Comparison of ENCODE assay signal across 1 cellular context in the genomic region with DNA sequence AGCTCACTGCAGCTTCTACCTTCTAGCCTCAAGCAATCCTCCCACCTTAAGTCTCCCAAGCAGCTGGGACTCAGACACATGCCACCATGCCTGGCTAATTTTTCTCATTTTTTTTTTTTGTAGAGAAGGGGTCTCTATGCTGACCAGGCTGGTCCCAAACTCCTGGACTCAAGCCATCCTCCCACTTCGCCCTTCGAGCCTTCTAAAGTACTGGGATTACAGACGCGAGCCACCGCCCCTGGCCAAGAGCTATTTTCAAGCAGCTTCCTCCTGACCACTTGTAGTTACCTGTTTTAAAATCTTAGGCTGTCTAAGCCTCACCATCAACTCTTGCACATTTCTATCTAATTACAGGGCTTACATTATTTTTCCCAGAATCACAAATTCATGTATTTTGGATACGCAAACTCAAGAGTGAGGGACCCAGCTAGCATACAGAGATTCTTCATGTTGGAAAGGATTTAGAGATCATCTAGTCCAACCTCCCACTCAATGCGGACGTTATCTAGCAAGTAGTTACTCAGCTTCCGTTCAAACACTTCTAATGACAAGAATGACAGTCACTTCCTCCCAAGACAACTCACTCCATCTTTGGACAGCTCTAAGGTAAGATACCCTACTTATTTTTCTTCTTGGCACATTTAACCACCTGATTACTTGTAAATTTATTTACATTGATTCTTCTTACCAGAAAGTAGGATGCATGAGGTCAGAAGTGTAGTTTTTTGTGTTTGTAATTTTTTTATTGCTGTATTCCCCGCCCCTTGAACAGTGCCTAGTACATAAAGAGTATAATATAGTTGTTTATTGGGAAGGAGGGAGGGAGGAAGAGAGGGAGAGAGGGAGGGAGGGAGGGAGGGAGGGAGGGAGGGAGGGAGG.
TF ChIP-seq lines count a peak whose summit lies in the region.

No MANE protein-coding gene starts in this region.

TF ChIP-seq in HepG2, 621 proteins besides CTCF, POLR2A, EP300 and RAD21 (continued from another document):
- TF ChIP-seq, protein P1, sequence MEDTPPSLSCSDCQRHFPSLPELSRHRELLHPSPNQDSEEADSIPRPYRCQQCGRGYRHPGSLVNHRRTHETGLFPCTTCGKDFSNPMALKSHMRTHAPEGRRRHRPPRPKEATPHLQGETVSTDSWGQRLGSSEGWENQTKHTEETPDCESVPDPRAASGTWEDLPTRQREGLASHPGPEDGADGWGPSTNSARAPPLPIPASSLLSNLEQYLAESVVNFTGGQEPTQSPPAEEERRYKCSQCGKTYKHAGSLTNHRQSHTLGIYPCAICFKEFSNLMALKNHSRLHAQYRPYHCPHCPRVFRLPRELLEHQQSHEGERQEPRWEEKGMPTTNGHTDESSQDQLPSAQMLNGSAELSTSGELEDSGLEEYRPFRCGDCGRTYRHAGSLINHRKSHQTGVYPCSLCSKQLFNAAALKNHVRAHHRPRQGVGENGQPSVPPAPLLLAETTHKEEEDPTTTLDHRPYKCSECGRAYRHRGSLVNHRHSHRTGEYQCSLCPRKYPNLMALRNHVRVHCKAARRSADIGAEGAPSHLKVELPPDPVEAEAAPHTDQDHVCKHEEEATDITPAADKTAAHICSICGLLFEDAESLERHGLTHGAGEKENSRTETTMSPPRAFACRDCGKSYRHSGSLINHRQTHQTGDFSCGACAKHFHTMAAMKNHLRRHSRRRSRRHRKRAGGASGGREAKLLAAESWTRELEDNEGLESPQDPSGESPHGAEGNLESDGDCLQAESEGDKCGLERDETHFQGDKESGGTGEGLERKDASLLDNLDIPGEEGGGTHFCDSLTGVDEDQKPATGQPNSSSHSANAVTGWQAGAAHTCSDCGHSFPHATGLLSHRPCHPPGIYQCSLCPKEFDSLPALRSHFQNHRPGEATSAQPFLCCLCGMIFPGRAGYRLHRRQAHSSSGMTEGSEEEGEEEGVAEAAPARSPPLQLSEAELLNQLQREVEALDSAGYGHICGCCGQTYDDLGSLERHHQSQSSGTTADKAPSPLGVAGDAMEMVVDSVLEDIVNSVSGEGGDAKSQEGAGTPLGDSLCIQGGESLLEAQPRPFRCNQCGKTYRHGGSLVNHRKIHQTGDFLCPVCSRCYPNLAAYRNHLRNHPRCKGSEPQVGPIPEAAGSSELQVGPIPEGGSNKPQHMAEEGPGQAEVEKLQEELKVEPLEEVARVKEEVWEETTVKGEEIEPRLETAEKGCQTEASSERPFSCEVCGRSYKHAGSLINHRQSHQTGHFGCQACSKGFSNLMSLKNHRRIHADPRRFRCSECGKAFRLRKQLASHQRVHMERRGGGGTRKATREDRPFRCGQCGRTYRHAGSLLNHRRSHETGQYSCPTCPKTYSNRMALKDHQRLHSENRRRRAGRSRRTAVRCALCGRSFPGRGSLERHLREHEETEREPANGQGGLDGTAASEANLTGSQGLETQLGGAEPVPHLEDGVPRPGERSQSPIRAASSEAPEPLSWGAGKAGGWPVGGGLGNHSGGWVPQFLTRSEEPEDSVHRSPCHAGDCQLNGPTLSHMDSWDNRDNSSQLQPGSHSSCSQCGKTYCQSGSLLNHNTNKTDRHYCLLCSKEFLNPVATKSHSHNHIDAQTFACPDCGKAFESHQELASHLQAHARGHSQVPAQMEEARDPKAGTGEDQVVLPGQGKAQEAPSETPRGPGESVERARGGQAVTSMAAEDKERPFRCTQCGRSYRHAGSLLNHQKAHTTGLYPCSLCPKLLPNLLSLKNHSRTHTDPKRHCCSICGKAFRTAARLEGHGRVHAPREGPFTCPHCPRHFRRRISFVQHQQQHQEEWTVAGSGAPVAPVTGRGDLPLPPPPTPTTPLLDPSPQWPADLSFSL (CRISPR knock-in tag; IDR thresholded peaks at IDR 0.05): no peak
- no peak for TF ChIP-seq ZNF598 (CRISPR knock-in tag; IDR thresholded peaks at IDR 0.05; ENCODE audit: borderline replicate concordance)
